ENCODE assay signal across 14 cellular contexts in genomic region chrX:22577181-22577580, GRCh38.
DNase-seq lines count a peak whose midpoint lies in the region; ATAC-seq and TF ChIP-seq lines count a peak whose summit lies in the region.
"Had no signal": no experiment of that assay in that cellular context is flagged by ENCODE, and none has a peak within 500 bp of the region (broad histone marks: within the 10 kb centered on the region; RNA-seq: fewer than 3 reads in every experiment).

No MANE protein-coding gene starts in this region.

- H3K4me3 ChIP-seq in choroid plexus epithelial cell (ENCODE audit: low read depth, low read length), result no peak overlapping the region
- H3K4me3 ChIP-seq: lung, uterus had no signal

- no peak for ATAC-seq in GM18517 (IDR thresholded peaks at IDR 0.05; ENCODE audit: unreplicated experiment)
- ATAC-seq: activated naive CD4-positive, alpha-beta T cell treated with anti-CD3 and anti-CD28 coated beads, Interleukin-2, amount 50 U/mL, for 72 hours; Right ventricle myocardium inferior had no signal

- peak; percentile 7 for DNase-seq in AG08396 (ENCODE audit: low spot score)
- DNase-seq in LHCN-M2 (ENCODE audit: low read depth), result peak; percentile 74
- peak; percentile 41 for DNase-seq in choroid plexus epithelial cell (ENCODE audit: low read depth)
- peak; percentile 80 for DNase-seq in kidney tubule cell (ENCODE audit: low spot score)
- DNase-seq in posterior vena cava (ENCODE audit: low spot score), result no peak
- DNase-seq in GM20000 (ENCODE audit: low spot score), result no peak
- no peak for DNase-seq in DMS153 (lab: John Stamatoyannopoulos, UW)
- DNase-seq: NCI-H510A treated with DMSO at 0.1 percent for 48 hours, occipital lobe, uterus had no signal

- intact Hi-C loops in posterior vena cava (cut with DNase I), result no loop called here

- TF ChIP-seq CTCF in choroid plexus epithelial cell (conservative IDR thresholded peaks at IDR 0.05; ENCODE audit: low read depth, low read length) (no peak), GM20000 (IDR thresholded peaks at IDR 0.05; ENCODE audit: extremely low read depth, missing control alignments) (no peak)

Comparison
In these comparisons a context has a peak if more than half of its experiments do, and no peak if none do; other contexts are left out.
1. DNase-seq: peak in AG08396 (single experiment), LHCN-M2 (single experiment), choroid plexus epithelial cell (single experiment) and kidney tubule cell (single experiment); none in posterior vena cava (single experiment), GM20000 (single experiment) and DMS153 (single experiment).